In genomic region chr17:80499536-80499935, GRCh38 we compare ENCODE assay signal across 28 cellular contexts. TPM values are rescaled to one million over a fixed set of nuclear protein-coding genes. Genes with fewer than 3 reads are reported as not detected.
"Had no signal": no experiment of that assay in that cellular context is flagged by ENCODE, and none has a peak within 500 bp of the region (broad histone marks: within the 10 kb centered on the region; RNA-seq: fewer than 3 reads in every experiment).

No MANE protein-coding gene starts in this region.

- H3K36me3 ChIP-seq: heart right ventricle, left lung, neural progenitor cell, thoracic aorta, upper lobe of left lung, vagina had no signal

- H3K9me3 Mint-ChIP-seq: activated naive CD4-positive, alpha-beta T cell treated with anti-CD3 and anti-CD28 coated beads, Interleukin-2, amount 50 U/mL, for 24 hours; activated naive CD8-positive, alpha-beta T cell treated with anti-CD3 and anti-CD28 coated beads, Interleukin-2, amount 50 U/mL, for 24 hours; activated T-helper 2 cell treated with anti-CD3 and anti-CD28 coated beads, Interferon-gamma antibody, Interleukin-2, Interleukin-4, amounts not matched to agents 10 μg/mL and 5 μg/mL and 100 μg/mL, durations not matched to agents 14 hours and 24 hours and 36 hours; stimulated activated effector memory CD8-positive, alpha-beta T cell treated with anti-CD3 and anti-CD28 coated beads, Interleukin-12 subunit alpha, Interleukin-12 subunit beta, amount 100 ng/mL, for 72 hours; stimulated activated naive CD8-positive, alpha-beta T cell treated with anti-CD3 and anti-CD28 coated beads, Interleukin-15, Interleukin-2, amounts not matched to agents 100 ng/mL and 50 ng/mL, for 24 hours; T-helper 2 cell treated with Interferon-gamma antibody and Interleukin-4, amounts not matched to agents 5 μg/mL and 100 μg/mL, for 36 hours had no signal

- H3K27ac Mint-ChIP-seq: activated CD4-positive, alpha-beta T cell treated with anti-CD3 and anti-CD28 coated beads for 36 hours; activated CD8-positive, alpha-beta memory T cell treated with anti-CD3 and anti-CD28 coated beads, Interleukin-2, amount 10 ng/mL, durations not matched to agents 7 days and 5 days; activated CD8-positive, alpha-beta T cell treated with anti-CD3 and anti-CD28 coated beads, Interleukin-2, amount 10 ng/mL, durations not matched to agents 7 days and 5 days; activated naive CD4-positive, alpha-beta T cell treated with anti-CD3 and anti-CD28 coated beads, Interleukin-2, amount 50 U/mL, for 24 hours; activated naive CD8-positive, alpha-beta T cell treated with anti-CD3 and anti-CD28 coated beads, Interleukin-2, amount 50 U/mL, for 24 hours; activated T-helper 2 cell treated with anti-CD3 and anti-CD28 coated beads, Interferon-gamma antibody, Interleukin-2, Interleukin-4, amounts not matched to agents 10 μg/mL and 5 μg/mL and 100 μg/mL, durations not matched to agents 14 hours and 24 hours and 36 hours; neural progenitor cell; stimulated activated effector memory CD8-positive, alpha-beta T cell treated with anti-CD3 and anti-CD28 coated beads, Interleukin-12 subunit alpha, Interleukin-12 subunit beta, amount 100 ng/mL, for 72 hours; stimulated activated naive CD8-positive, alpha-beta T cell treated with anti-CD3 and anti-CD28 coated beads, Interleukin-15, Interleukin-2, amounts not matched to agents 100 ng/mL and 50 ng/mL, for 24 hours; T-helper 2 cell treated with Interferon-gamma antibody and Interleukin-4, amounts not matched to agents 5 μg/mL and 100 μg/mL, for 36 hours had no signal

- H3K4me3 ChIP-seq: heart right ventricle, left lung, lung, neural progenitor cell, skin epidermis, thoracic aorta, upper lobe of left lung, vagina had no signal

- H3K27ac ChIP-seq: heart right ventricle, left lung, neural progenitor cell, thoracic aorta, upper lobe of left lung, vagina had no signal

- H3K9ac ChIP-seq: neural progenitor cell had no signal

- H3K27me3 ChIP-seq: upper lobe of left lung, vagina had no signal

- ATAC-seq: activated CD4-positive, alpha-beta T cell treated with anti-CD3 and anti-CD28 coated beads for 36 hours; activated CD8-positive, alpha-beta memory T cell treated with anti-CD3 and anti-CD28 coated beads, Interleukin-2, amount 10 ng/mL, durations not matched to agents 7 days and 5 days; activated naive CD8-positive, alpha-beta T cell treated with anti-CD3 and anti-CD28 coated beads, Interleukin-2, amount 50 U/mL, for 24 hours; esophagus mucosa; heart right ventricle; left lung; stimulated activated effector memory CD8-positive, alpha-beta T cell treated with anti-CD3 and anti-CD28 coated beads, Interleukin-12 subunit alpha, Interleukin-12 subunit beta, amount 100 ng/mL, for 72 hours had no signal

- H2AFZ ChIP-seq: neural progenitor cell had no signal

- H3K36me3 Mint-ChIP-seq: activated CD8-positive, alpha-beta memory T cell treated with anti-CD3 and anti-CD28 coated beads, Interleukin-2, amount 10 ng/mL, durations not matched to agents 7 days and 5 days; activated naive CD4-positive, alpha-beta T cell treated with anti-CD3 and anti-CD28 coated beads, Interleukin-2, amount 50 U/mL, for 24 hours; neural progenitor cell; stimulated activated effector memory CD8-positive, alpha-beta T cell treated with anti-CD3 and anti-CD28 coated beads, Interleukin-12 subunit alpha, Interleukin-12 subunit beta, amount 100 ng/mL, for 72 hours had no signal

- H3K4me1 ChIP-seq: left lung had no signal

- H3K4me2 ChIP-seq: neural progenitor cell had no signal

- H3K4me3 Mint-ChIP-seq: activated CD4-positive, alpha-beta T cell treated with anti-CD3 and anti-CD28 coated beads for 36 hours; activated CD8-positive, alpha-beta memory T cell treated with anti-CD3 and anti-CD28 coated beads, Interleukin-2, amount 10 ng/mL, durations not matched to agents 7 days and 5 days; activated CD8-positive, alpha-beta T cell treated with anti-CD3 and anti-CD28 coated beads, Interleukin-2, amount 10 ng/mL, durations not matched to agents 7 days and 5 days; activated naive CD4-positive, alpha-beta T cell treated with anti-CD3 and anti-CD28 coated beads, Interleukin-2, amount 50 U/mL, for 24 hours; activated naive CD8-positive, alpha-beta T cell treated with anti-CD3 and anti-CD28 coated beads, Interleukin-2, amount 50 U/mL, for 24 hours; neural progenitor cell; stimulated activated effector memory CD8-positive, alpha-beta T cell treated with anti-CD3 and anti-CD28 coated beads, Interleukin-12 subunit alpha, Interleukin-12 subunit beta, amount 100 ng/mL, for 72 hours; stimulated activated naive CD8-positive, alpha-beta T cell treated with anti-CD3 and anti-CD28 coated beads, Interleukin-15, Interleukin-2, amounts not matched to agents 100 ng/mL and 50 ng/mL, for 24 hours; T-helper 2 cell treated with Interferon-gamma antibody and Interleukin-4, amounts not matched to agents 5 μg/mL and 100 μg/mL, for 36 hours had no signal

- H3K9me3 ChIP-seq: heart right ventricle, left lung, thoracic aorta, upper lobe of left lung, vagina had no signal

- DNase-seq: activated CD4-positive, alpha-beta T cell treated with anti-CD3 and anti-CD28 coated beads for 36 hours; activated CD4-positive, CD25-positive, alpha-beta regulatory T cell; activated CD8-positive, alpha-beta memory T cell treated with anti-CD3 and anti-CD28 coated beads, Interleukin-2, amount 10 ng/mL, durations not matched to agents 7 days and 5 days; activated CD8-positive, alpha-beta T cell treated with anti-CD3 and anti-CD28 coated beads, Interleukin-2, amount 10 ng/mL, durations not matched to agents 7 days and 5 days; activated naive CD8-positive, alpha-beta T cell treated with anti-CD3 and anti-CD28 coated beads, Interleukin-2, amount 50 U/mL, for 24 hours; activated T-cell treated with anti-CD3 and anti-CD28 coated beads, Interleukin-2, amount 50 U/mL, for 48 hours; foreskin fibroblast; heart right ventricle; kidney glomerular epithelial cell; mesendoderm; stimulated activated CD4-positive, alpha-beta T cell treated with anti-CD3 and anti-CD28 coated beads, Interleukin-12 subunit alpha, Interleukin-12 subunit beta, amount 100 ng/mL, for 4 hours; stimulated activated CD4-positive, alpha-beta T cell treated with anti-CD3 and anti-CD28 coated beads, Interleukin-4, amount 100 ng/mL, for 1 hour; T-helper 1 cell; upper lobe of left lung had no signal

RNA-seq across cellular contexts. Expression of gene NPTX1, which starts 23.1 kb away (rescaled TPM):
- total RNA-seq: esophagus mucosa, heart right ventricle, renal cortical epithelial cell, subcutaneous adipose tissue had no signal
